16 cellular contexts compared by ENCODE assay signal in the genomic region with DNA sequence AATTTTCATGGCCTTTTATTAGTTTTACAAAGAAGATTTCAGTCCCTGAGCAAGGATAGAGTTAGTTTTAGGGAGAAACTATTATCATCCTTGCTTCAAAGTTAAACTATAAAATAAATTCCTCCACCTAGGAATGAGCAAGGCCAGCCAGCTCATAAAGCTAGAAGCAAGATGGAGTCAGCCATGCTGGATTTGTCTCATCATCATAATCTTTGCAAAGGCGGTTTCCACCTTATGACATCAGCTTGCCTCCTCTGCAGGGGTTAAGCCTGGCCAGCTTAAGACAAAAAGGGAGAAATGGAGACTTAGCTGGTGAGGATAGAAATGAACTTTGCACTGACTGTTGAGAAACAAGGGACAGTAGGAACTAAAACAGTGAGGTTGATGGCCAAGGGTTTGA. TPM values are rescaled to one million over a fixed set of nuclear protein-coding genes. Genes with fewer than 3 reads are reported as not detected.
DNase-seq lines count a peak whose midpoint lies in the region; ATAC-seq and TF ChIP-seq lines count a peak whose summit lies in the region.
"Had no signal": no experiment of that assay in that cellular context is flagged by ENCODE, and none has a peak within 500 bp of the region (broad histone marks: within the 10 kb centered on the region; RNA-seq: fewer than 3 reads in every experiment).

No MANE protein-coding gene starts in this region.

- no peak overlapping the region for H3K4me3 Mint-ChIP-seq in activated T-helper 17 cell treated with anti-CD3 and anti-CD28 coated beads, Interleukin-2, amount 50 U/mL, for 72 hours
- no peak overlapping the region for H3K4me3 Mint-ChIP-seq in nephron
- no peak overlapping the region for H3K4me3 Mint-ChIP-seq in chondrocyte (ENCODE audit: unreplicated experiment)
- H3K4me3 Mint-ChIP-seq: CD14-positive monocyte; CD8-positive, alpha-beta T cell had no signal

- peak; percentile 28 for ATAC-seq in activated T-helper 17 cell treated with anti-CD3 and anti-CD28 coated beads, Interleukin-2, amount 50 U/mL, for 72 hours (replicated peaks)
- no peak for ATAC-seq in psoas muscle
- ATAC-seq: CD8-positive, alpha-beta T cell had no signal

- H3K36me3 ChIP-seq in OCI-LY1 (ENCODE audit: insufficient read depth, low read length) (no peaks in the 10 kb centered on the region), psoas muscle (ENCODE audit: insufficient read depth in 1 of 2, low read depth in 1 of 2) (no peaks in the 10 kb centered on the region)
- H3K36me3 ChIP-seq: HAP-1 had no signal

- H3K4me2 ChIP-seq in OCI-LY1 (ENCODE audit: low read length), result no peak overlapping the region

- no peaks in the 10 kb centered on the region for H3K27me3 Mint-ChIP-seq in activated T-helper 17 cell treated with anti-CD3 and anti-CD28 coated beads, Interleukin-2, amount 50 U/mL, for 72 hours
- peaks cover 3% of the 10 kb centered on the region for H3K27me3 Mint-ChIP-seq in nephron (ENCODE audit: low read depth)
- H3K27me3 Mint-ChIP-seq in chondrocyte (ENCODE audit: low read depth), result no peaks in the 10 kb centered on the region

- H3F3A ChIP-seq in OCI-LY1 (ENCODE audit: insufficient read depth, low read length), result no peaks in the 10 kb centered on the region

- H3K79me2 ChIP-seq in OCI-LY1 (ENCODE audit: insufficient read depth, low read length), result no peaks in the 10 kb centered on the region

- H3K9me2 ChIP-seq in OCI-LY1 (ENCODE audit: low read depth, low read length), result no peaks in the 10 kb centered on the region

- H3K27ac ChIP-seq in OCI-LY1 (ENCODE audit: low read depth, low read length, poor library complexity, severe bottlenecking) (no peak overlapping the region), psoas muscle (no peak overlapping the region)
- H3K27ac ChIP-seq: GM23248 had no signal

- H3K36me3 Mint-ChIP-seq in activated T-helper 17 cell treated with anti-CD3 and anti-CD28 coated beads, Interleukin-2, amount 50 U/mL, for 72 hours (ENCODE audit: low read depth), result no peaks in the 10 kb centered on the region
- H3K36me3 Mint-ChIP-seq in nephron (ENCODE audit: low read depth) (peaks cover 7% of the 10 kb centered on the region), chondrocyte (ENCODE audit: low read depth) (no peaks in the 10 kb centered on the region)
- H3K36me3 Mint-ChIP-seq: CD14-positive monocyte; CD8-positive, alpha-beta T cell had no signal

- no peak overlapping the region for H3K4me3 ChIP-seq in OCI-LY1 (ENCODE audit: low read depth, low read length, poor library complexity, severe bottlenecking)
- no peak overlapping the region for H3K4me3 ChIP-seq in psoas muscle
- H3K4me3 ChIP-seq: GM23248, HAP-1 had no signal

- no peaks in the 10 kb centered on the region for H3K9me3 ChIP-seq in OCI-LY1 (ENCODE audit: low read length)
- H3K9me3 ChIP-seq in psoas muscle, result no peaks in the 10 kb centered on the region
- H3K9me3 ChIP-seq: HAP-1 had no signal

- H2AFZ ChIP-seq in OCI-LY1 (ENCODE audit: low read length), result peak overlapping the region; percentile 31; the same call in 1 of the 2 replicates
- H2AFZ ChIP-seq: GM23248 had no signal

- peaks cover 9% of the 10 kb centered on the region for H3K4me1 ChIP-seq in OCI-LY1 (ENCODE audit: insufficient read depth, low read length, severe bottlenecking)
- H3K4me1 ChIP-seq in psoas muscle, result no peaks in the 10 kb centered on the region

- DNase-seq in psoas muscle (no peak), NCI-H1105 (lab: John Stamatoyannopoulos, UW) (no peak), chondrocyte (ENCODE audit: low spot score) (no peak)
- DNase-seq: CD8-positive, alpha-beta T cell; COR-L47; DMS153; DMS79 treated with DMSO at 0.1 percent for 48 hours; EL; GM23248 had no signal

- H4K20me1 ChIP-seq in OCI-LY1 (ENCODE audit: insufficient read depth, low read length), result no peaks in the 10 kb centered on the region

- intact Hi-C loops in psoas muscle (cut with DNase I), result no loop called here

- 94 to 100% (median 99%) methylated on average over 1 of the region's 1 CpG for WGBS in psoas muscle, 3 donors

- H3K27me3 ChIP-seq in OCI-LY1 (ENCODE audit: insufficient read depth, low read length) (no peaks in the 10 kb centered on the region), psoas muscle (ENCODE audit: insufficient read depth in 3 of 3, low read length in 2 of 3) (no peaks in the 10 kb centered on the region)

- H3K9ac ChIP-seq in OCI-LY1 (ENCODE audit: low read length), result no peak overlapping the region
- H3K9ac ChIP-seq: GM23248 had no signal

- no peaks in the 10 kb centered on the region for H3K4me1 Mint-ChIP-seq in activated T-helper 17 cell treated with anti-CD3 and anti-CD28 coated beads, Interleukin-2, amount 50 U/mL, for 72 hours
- H3K4me1 Mint-ChIP-seq in nephron, result peaks cover 33% of the 10 kb centered on the region
- H3K4me1 Mint-ChIP-seq in chondrocyte (ENCODE audit: low read depth), result no peaks in the 10 kb centered on the region
- H3K4me1 Mint-ChIP-seq: CD14-positive monocyte had no signal

- no peak for TF ChIP-seq CTCF in OCI-LY1 (IDR thresholded peaks at IDR 0.05; ENCODE audit: low read length)
- no peak for TF ChIP-seq CTCF in nephron (IDR thresholded peaks at IDR 0.05; ENCODE audit: unreplicated experiment in 3 of 3)
- TF ChIP-seq CTCF in psoas muscle (IDR thresholded peaks at IDR 0.05), result no peak
- TF ChIP-seq CTCF in chondrocyte (IDR thresholded peaks at IDR 0.05), result no peak

- H3K9me3 Mint-ChIP-seq in activated T-helper 17 cell treated with anti-CD3 and anti-CD28 coated beads, Interleukin-2, amount 50 U/mL, for 72 hours, result no peaks in the 10 kb centered on the region
- H3K9me3 Mint-ChIP-seq in nephron (peaks cover 11% of the 10 kb centered on the region), chondrocyte (ENCODE audit: low read depth) (peaks cover 3% of the 10 kb centered on the region)
- H3K9me3 Mint-ChIP-seq: CD8-positive, alpha-beta T cell had no signal

- no peak overlapping the region for H3K27ac Mint-ChIP-seq in activated T-helper 17 cell treated with anti-CD3 and anti-CD28 coated beads, Interleukin-2, amount 50 U/mL, for 72 hours
- H3K27ac Mint-ChIP-seq in nephron (peak overlapping the region; percentile 34 to 69 (median 46)), chondrocyte (ENCODE audit: unreplicated experiment) (no peak overlapping the region)
- H3K27ac Mint-ChIP-seq: CD14-positive monocyte; CD8-positive, alpha-beta T cell had no signal

RNA-seq across cellular contexts. Expression of a gene that starts 18.7 kb away (rescaled TPM):
- total RNA-seq in activated T-helper 17 cell treated with anti-CD3 and anti-CD28 coated beads, Interleukin-2, amount 50 U/mL, for 72 hours, result not detected
- total RNA-seq in psoas muscle (not detected), chondrocyte (not detected in 3 replicates)
- not detected for polyA plus RNA-seq in psoas muscle
- total RNA-seq: A673; CD8-positive, alpha-beta T cell; GM23248 had no signal
- polyA plus RNA-seq: CD14-positive monocyte, GM23248 had no signal

RNA-seq across cellular contexts. Expression of a gene that starts 21.1 kb away (rescaled TPM):
- 10 to 100 TPM; 39.9 to 47.0 TPM for total RNA-seq in activated T-helper 17 cell treated with anti-CD3 and anti-CD28 coated beads, Interleukin-2, amount 50 U/mL, for 72 hours
- total RNA-seq in psoas muscle, result 10 to 100 TPM in 1 of 4 donors, 1 to 10 TPM in 3; 7.0 to 11.3 (median 8.8) TPM
- polyA plus RNA-seq in psoas muscle, result 10 to 100 TPM in 1 of 3 donors, 1 to 10 TPM in 2; 5.2 to 10.2 (median 9.3) TPM
- 13.2 to 14.8 TPM (median 14.8 TPM) in 3 replicates for total RNA-seq in chondrocyte

RNA-seq across cellular contexts. Expression of a gene that starts 40.3 kb away (rescaled TPM):
- total RNA-seq in activated T-helper 17 cell treated with anti-CD3 and anti-CD28 coated beads, Interleukin-2, amount 50 U/mL, for 72 hours, result under 1 TPM in 1 of 2 donors, not detected in 1; 0.56 TPM
- total RNA-seq in psoas muscle, result under 1 TPM in 1 of 4 donors, not detected in 3; 0.32 TPM
- under 1 TPM in 2 of 3 donors, not detected in 1; 0.23 to 0.30 TPM for polyA plus RNA-seq in psoas muscle
- total RNA-seq in chondrocyte, result not detected in 3 replicates
- total RNA-seq: CD8-positive, alpha-beta T cell; GM23248 had no signal
- polyA plus RNA-seq: BJ, CD14-positive monocyte, GM23248 had no signal

Comparison
In these comparisons a context has a peak if more than half of its experiments do, and no peak if none do; other contexts are left out.
1. H3K27ac Mint-ChIP-seq: peak in nephron (3 of 3); none in activated T-helper 17 cell treated with anti-CD3 and anti-CD28 coated beads, Interleukin-2, amount 50 U/mL, for 72 hours (single experiment) and chondrocyte (single experiment).